Comparison of ENCODE assay signal across 12 cellular contexts in genomic region chr1:32353886-32354570, GRCh38. TPM values are rescaled to one million over a fixed set of nuclear protein-coding genes. Genes with fewer than 3 reads are reported as not detected.
DNase-seq lines count a peak whose midpoint lies in the region; ATAC-seq and TF ChIP-seq lines count a peak whose summit lies in the region.
"Had no signal": no experiment of that assay in that cellular context is flagged by ENCODE, and none has a peak within 500 bp of the region (broad histone marks: within the 10 kb centered on the region; RNA-seq: fewer than 3 reads in every experiment).

No MANE protein-coding gene starts in this region.

- intact Hi-C loops in uterus (cut with DNase I; ENCODE audit: low total_unique reads), result no loop called here
- intact Hi-C loops in lower leg skin (cut with DNase I; ENCODE audit: low total_unique reads), result no loop called here

- TF ChIP-seq POLR2A in uterus (IDR thresholded peaks at IDR 0.05), result no peak
- TF ChIP-seq POLR2A in lower leg skin (IDR thresholded peaks at IDR 0.05), result no peak

- no peak for TF ChIP-seq CTCF in chondrocyte (IDR thresholded peaks at IDR 0.05)
- TF ChIP-seq CTCF in uterus (IDR thresholded peaks at IDR 0.05), result no peak
- TF ChIP-seq CTCF in lower leg skin (IDR thresholded peaks at IDR 0.05), result no peak

- CTCF ChIA-PET in activated naive CD4-positive, alpha-beta T cell treated with anti-CD3 and anti-CD28 coated beads, Interleukin-2, amount 10 ng/mL, durations not matched to agents 7 days and 5 days (lab: Charles Lee), result interaction anchor here (0.9 kb wide), 1 partner anchor 138 kb away, joined by 5 read pairs; no protein-coding TSS in a partner anchor

- H3K27me3 ChIP-seq in uterus, result no peaks in the 10 kb centered on the region
- H3K27me3 ChIP-seq: BE2C had no signal

- peaks cover 11% of the 10 kb centered on the region for H3K36me3 Mint-ChIP-seq in activated naive CD4-positive, alpha-beta T cell treated with anti-CD3 and anti-CD28 coated beads, Interleukin-2, amount 10 ng/mL, durations not matched to agents 7 days and 5 days
- no peaks in the 10 kb centered on the region for H3K36me3 Mint-ChIP-seq in activated naive CD4-positive, alpha-beta T cell treated with anti-CD3 and anti-CD28 coated beads, Interleukin-2, amount 50 U/mL, for 72 hours
- peaks cover 10% of the 10 kb centered on the region for H3K36me3 Mint-ChIP-seq in chondrocyte (ENCODE audit: low read depth)
- H3K36me3 Mint-ChIP-seq in memory B cell, result peaks cover 2% of the 10 kb centered on the region
- H3K36me3 Mint-ChIP-seq: activated CD4-positive, alpha-beta memory T cell treated with anti-CD3 and anti-CD28 coated beads for 36 hours had no signal

- DNase-seq in activated naive CD4-positive, alpha-beta T cell treated with anti-CD3 and anti-CD28 coated beads, Interleukin-2, amount 10 ng/mL, durations not matched to agents 7 days and 5 days, result no peak
- DNase-seq in activated naive CD4-positive, alpha-beta T cell treated with anti-CD3 and anti-CD28 coated beads, Interleukin-2, amount 50 U/mL, for 72 hours (ENCODE audit: low spot score in 2 of 2), result no peak
- DNase-seq in chondrocyte (ENCODE audit: low spot score) (no peak), memory B cell (ENCODE audit: low spot score in 2 of 2) (no peak), uterus (peak; percentile 92), cerebellum (ENCODE audit: low spot score) (no peak), lower leg skin (ENCODE audit: low spot score in 2 of 2) (no peak), NCI-H1436 (lab: John Stamatoyannopoulos, UW) (no peak)
- DNase-seq: activated CD4-positive, alpha-beta memory T cell treated with anti-CD3 and anti-CD28 coated beads for 36 hours; BE2C; stimulated activated naive CD4-positive, alpha-beta T cell had no signal

- H3K9me3 ChIP-seq in uterus, result no peaks in the 10 kb centered on the region

- peaks cover 42% of the 10 kb centered on the region for H3K4me1 Mint-ChIP-seq in activated naive CD4-positive, alpha-beta T cell treated with anti-CD3 and anti-CD28 coated beads, Interleukin-2, amount 10 ng/mL, durations not matched to agents 7 days and 5 days
- peaks cover 39% of the 10 kb centered on the region for H3K4me1 Mint-ChIP-seq in chondrocyte (ENCODE audit: low read depth)
- H3K4me1 Mint-ChIP-seq in memory B cell, result peaks cover 9% of the 10 kb centered on the region

- H3K27ac ChIP-seq in uterus, result peak overlapping the region; percentile 90 to 96
- H3K27ac ChIP-seq: epithelial cell of prostate had no signal

- no peaks in the 10 kb centered on the region for H3K36me3 ChIP-seq in uterus
- H3K36me3 ChIP-seq: BE2C had no signal

- H3K27me3 Mint-ChIP-seq in activated naive CD4-positive, alpha-beta T cell treated with anti-CD3 and anti-CD28 coated beads, Interleukin-2, amount 10 ng/mL, durations not matched to agents 7 days and 5 days, result peaks cover 35% of the 10 kb centered on the region
- no peaks in the 10 kb centered on the region for H3K27me3 Mint-ChIP-seq in chondrocyte (ENCODE audit: low read depth)
- H3K27me3 Mint-ChIP-seq in memory B cell, result no peaks in the 10 kb centered on the region
- H3K27me3 Mint-ChIP-seq: activated CD4-positive, alpha-beta memory T cell treated with anti-CD3 and anti-CD28 coated beads for 36 hours had no signal

- peak overlapping the region; percentile 49 for H3K4me3 Mint-ChIP-seq in activated naive CD4-positive, alpha-beta T cell treated with anti-CD3 and anti-CD28 coated beads, Interleukin-2, amount 10 ng/mL, durations not matched to agents 7 days and 5 days
- H3K4me3 Mint-ChIP-seq in chondrocyte (ENCODE audit: unreplicated experiment) (peak overlapping the region; percentile 0), memory B cell (peak overlapping the region; percentile 8)
- H3K4me3 Mint-ChIP-seq: activated CD4-positive, alpha-beta memory T cell treated with anti-CD3 and anti-CD28 coated beads for 36 hours had no signal

- peaks cover 12 to 28% of the 10 kb centered on the region in 2 donors for H3K4me1 ChIP-seq in uterus
- H3K4me1 ChIP-seq: BE2C had no signal

- WGBS in lower leg skin, 2 donors, result 55 to 56% methylated on average over 2 of the region's 2 CpGs

- H3K27ac Mint-ChIP-seq in activated naive CD4-positive, alpha-beta T cell treated with anti-CD3 and anti-CD28 coated beads, Interleukin-2, amount 10 ng/mL, durations not matched to agents 7 days and 5 days, result no peak overlapping the region
- H3K27ac Mint-ChIP-seq in activated naive CD4-positive, alpha-beta T cell treated with anti-CD3 and anti-CD28 coated beads, Interleukin-2, amount 50 U/mL, for 72 hours, result peak overlapping the region in 1 of 2 donors; percentile 7
- H3K27ac Mint-ChIP-seq in chondrocyte (ENCODE audit: unreplicated experiment) (peak overlapping the region; percentile 8), memory B cell (peak overlapping the region; percentile 3)
- H3K27ac Mint-ChIP-seq: activated CD4-positive, alpha-beta memory T cell treated with anti-CD3 and anti-CD28 coated beads for 36 hours had no signal

- ATAC-seq in activated naive CD4-positive, alpha-beta T cell treated with anti-CD3 and anti-CD28 coated beads, Interleukin-2, amount 50 U/mL, for 72 hours, result no peak
- ATAC-seq in memory B cell (ENCODE audit: low read depth), result no peak

- peaks cover 5% of the 10 kb centered on the region for H3K9me3 Mint-ChIP-seq in activated naive CD4-positive, alpha-beta T cell treated with anti-CD3 and anti-CD28 coated beads, Interleukin-2, amount 10 ng/mL, durations not matched to agents 7 days and 5 days
- no peaks in the 10 kb centered on the region for H3K9me3 Mint-ChIP-seq in activated naive CD4-positive, alpha-beta T cell treated with anti-CD3 and anti-CD28 coated beads, Interleukin-2, amount 50 U/mL, for 72 hours
- no peaks in the 10 kb centered on the region for H3K9me3 Mint-ChIP-seq in chondrocyte (ENCODE audit: low read depth)
- H3K9me3 Mint-ChIP-seq in memory B cell, result no peaks in the 10 kb centered on the region

- no peak overlapping the region for H3K4me3 ChIP-seq in uterus
- H3K4me3 ChIP-seq in lower leg skin (ENCODE audit: low read depth, poor library complexity, severe bottlenecking), result no peak overlapping the region

RNA-seq across cellular contexts. Expression of gene FAM229A, which starts 8.3 kb away (rescaled TPM):
- total RNA-seq in activated naive CD4-positive, alpha-beta T cell treated with anti-CD3 and anti-CD28 coated beads, Interleukin-2, amount 50 U/mL, for 72 hours, result 1 to 10 TPM; 6.7 to 9.7 TPM
- total RNA-seq in chondrocyte (3.6 to 4.5 TPM (median 4.4 TPM) in 3 replicates), uterus (10 to 100 TPM in 2 of 4 donors, 1 to 10 TPM in 1, not detected in 1; 5.2 to 20.2 (median 14.4) TPM), cerebellum (3.2 TPM), lower leg skin (10 to 100 TPM in 2 of 4 donors, 1 to 10 TPM in 2; 7.2 to 20.1 (median 8.7) TPM)

RNA-seq across cellular contexts. Expression of gene TSSK3, which starts 8.3 kb away (rescaled TPM):
- 1 to 10 TPM; 1.2 to 1.7 TPM for total RNA-seq in activated naive CD4-positive, alpha-beta T cell treated with anti-CD3 and anti-CD28 coated beads, Interleukin-2, amount 50 U/mL, for 72 hours
- total RNA-seq in chondrocyte, result 0.90 to 2.0 TPM (median 1.7 TPM) in 3 replicates
- total RNA-seq in uterus, result 10 to 100 TPM in 1 of 4 donors, under 1 TPM in 1, not detected in 2; 0.35 to 21.3 TPM
- total RNA-seq in cerebellum, result 1.8 TPM
- total RNA-seq in lower leg skin, result 1 to 10 TPM in 1 of 4 donors, under 1 TPM in 2, not detected in 1; 0.42 to 1.5 (median 0.84) TPM

RNA-seq across cellular contexts. Expression of gene MARCKSL1, which starts 18.0 kb away (rescaled TPM):
- total RNA-seq in activated naive CD4-positive, alpha-beta T cell treated with anti-CD3 and anti-CD28 coated beads, Interleukin-2, amount 50 U/mL, for 72 hours, result 10 to 100 TPM; 10.6 to 47.0 TPM
- total RNA-seq in chondrocyte, result 58.8 to 104 TPM (median 103 TPM) in 3 replicates
- total RNA-seq in uterus, result 10 to 100 TPM; 14.7 to 93.3 (median 53.0) TPM
- 164 TPM for total RNA-seq in cerebellum
- total RNA-seq in lower leg skin, result 10 to 100 TPM in 2 of 4 donors, 1 to 10 TPM in 2; 6.9 to 21.0 (median 11.1) TPM

RNA-seq across cellular contexts. Expression of gene BSDC1, which starts 40.2 kb away (rescaled TPM):
- total RNA-seq in activated naive CD4-positive, alpha-beta T cell treated with anti-CD3 and anti-CD28 coated beads, Interleukin-2, amount 50 U/mL, for 72 hours, result 10 to 100 TPM; 41.8 to 53.0 TPM
- total RNA-seq in chondrocyte, result 56.6 to 67.0 TPM (median 57.6 TPM) in 3 replicates
- total RNA-seq in uterus, result 10 to 100 TPM; 25.9 to 77.4 (median 65.2) TPM
- total RNA-seq in cerebellum, result 58.3 TPM
- 100 to 1,000 TPM in 3 of 4 donors, 10 to 100 TPM in 1; 72.5 to 147 (median 105) TPM for total RNA-seq in lower leg skin

Comparison
In these comparisons a context has a peak if more than half of its experiments do, and no peak if none do; other contexts are left out.
1. DNase-seq: peak in uterus (2 of 2); none in activated naive CD4-positive, alpha-beta T cell treated with anti-CD3 and anti-CD28 coated beads, Interleukin-2, amount 10 ng/mL, durations not matched to agents 7 days and 5 days (single experiment), activated naive CD4-positive, alpha-beta T cell treated with anti-CD3 and anti-CD28 coated beads, Interleukin-2, amount 50 U/mL, for 72 hours (0 of 2), chondrocyte (single experiment), memory B cell (0 of 2), cerebellum (single experiment), lower leg skin (0 of 2) and NCI-H1436 (single experiment).
2. Peak in every context shown above with its lines, with median percentiles within 50 percentile points of each other: H3K4me3 Mint-ChIP-seq.